27 cellular contexts compared by ENCODE assay signal in the genomic region with DNA sequence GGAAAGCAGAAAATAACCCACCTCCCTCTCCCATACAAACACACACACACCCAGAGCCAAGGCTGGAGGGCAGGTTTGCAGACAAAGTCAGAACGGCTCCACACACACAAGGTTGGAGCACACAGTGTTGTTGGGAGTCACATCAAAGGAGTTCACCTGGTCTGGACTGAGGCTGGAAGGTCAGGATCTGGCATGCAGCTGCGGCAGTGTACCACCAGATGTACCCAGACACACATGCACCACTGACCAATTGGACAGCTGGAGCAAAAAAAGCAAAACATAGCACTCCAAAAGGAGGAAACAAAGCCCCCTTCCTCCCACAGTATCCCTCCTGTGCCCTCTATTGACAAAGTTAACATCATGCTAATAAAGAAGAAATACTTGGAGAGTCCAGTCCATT.
"Had no signal": no experiment of that assay in that cellular context is flagged by ENCODE, and none has a peak within 500 bp of the region (broad histone marks: within the 10 kb centered on the region; RNA-seq: fewer than 3 reads in every experiment).

No MANE protein-coding gene starts in this region.

- ATAC-seq: activated CD4-positive, CD25-positive, alpha-beta regulatory T cell treated with anti-CD3 and anti-CD28 coated beads, Interleukin-2, amount 50 U/mL, for 24 hours; activated CD8-positive, alpha-beta T cell treated with anti-CD3 and anti-CD28 coated beads for 36 hours; activated T-cell treated with anti-CD3 and anti-CD28 coated beads, Interleukin-2, amount 50 U/mL, for 4 hours; activated T-helper 17 cell treated with anti-CD3 and anti-CD28 coated beads, Interleukin-2, amount 50 U/mL, for 72 hours; esophagus mucosa had no signal

- DNase-seq: activated B cell treated with CpG ODN at 0.5 μM for 24 hours; activated CD4-positive, alpha-beta T cell treated with anti-CD3 and anti-CD28 coated beads for 48 hours; activated CD4-positive, alpha-beta T cell treated with anti-CD3 and anti-CD28 coated beads, Interleukin-2, amount 50 U/mL, for 1 hour; activated CD4-positive, alpha-beta T cell treated with anti-CD3 and anti-CD28 coated beads, Interleukin-2, amount 50 U/mL, for 48 hours; activated CD8-positive, alpha-beta memory T cell treated with anti-CD3 and anti-CD28 coated beads for 24 hours; activated CD8-positive, alpha-beta T cell treated with anti-CD3 and anti-CD28 coated beads for 36 hours; activated effector memory CD4-positive, alpha-beta T cell treated with Interleukin-2 at 50 U/mL for 16 hours; activated gamma-delta T cell treated with Interleukin-2 at 50 U/mL for 16 hours; activated naive CD4-positive, alpha-beta T cell treated with anti-CD3 and anti-CD28 coated beads, Interleukin-2, amount 50 U/mL, for 16 hours; activated naive CD4-positive, alpha-beta T cell treated with Interleukin-2 at 50 U/mL for 16 hours; activated T-cell treated with anti-CD3 and anti-CD28 coated beads, Interleukin-2, amount 50 U/mL, for 4 hours; amniotic stem cell; anterior cingulate cortex; brain microvascular endothelial cell; dorsolateral prefrontal cortex; effector memory CD4-positive, alpha-beta T cell; endodermal cell; foreskin fibroblast; head of caudate nucleus; T1000; WERI-Rb-1 had no signal

- H3K4me3 ChIP-seq: coronary artery, dorsolateral prefrontal cortex had no signal

- H3K27ac ChIP-seq: brain microvascular endothelial cell, coronary artery, dorsolateral prefrontal cortex, WERI-Rb-1 had no signal

- H3K36me3 ChIP-seq: brain microvascular endothelial cell, WERI-Rb-1 had no signal

- H3K27me3 ChIP-seq: brain microvascular endothelial cell had no signal

- FAIRE-seq: astrocyte, frontal cortex had no signal
